ENCODE assay signal across 8 cellular contexts in the genomic region with DNA sequence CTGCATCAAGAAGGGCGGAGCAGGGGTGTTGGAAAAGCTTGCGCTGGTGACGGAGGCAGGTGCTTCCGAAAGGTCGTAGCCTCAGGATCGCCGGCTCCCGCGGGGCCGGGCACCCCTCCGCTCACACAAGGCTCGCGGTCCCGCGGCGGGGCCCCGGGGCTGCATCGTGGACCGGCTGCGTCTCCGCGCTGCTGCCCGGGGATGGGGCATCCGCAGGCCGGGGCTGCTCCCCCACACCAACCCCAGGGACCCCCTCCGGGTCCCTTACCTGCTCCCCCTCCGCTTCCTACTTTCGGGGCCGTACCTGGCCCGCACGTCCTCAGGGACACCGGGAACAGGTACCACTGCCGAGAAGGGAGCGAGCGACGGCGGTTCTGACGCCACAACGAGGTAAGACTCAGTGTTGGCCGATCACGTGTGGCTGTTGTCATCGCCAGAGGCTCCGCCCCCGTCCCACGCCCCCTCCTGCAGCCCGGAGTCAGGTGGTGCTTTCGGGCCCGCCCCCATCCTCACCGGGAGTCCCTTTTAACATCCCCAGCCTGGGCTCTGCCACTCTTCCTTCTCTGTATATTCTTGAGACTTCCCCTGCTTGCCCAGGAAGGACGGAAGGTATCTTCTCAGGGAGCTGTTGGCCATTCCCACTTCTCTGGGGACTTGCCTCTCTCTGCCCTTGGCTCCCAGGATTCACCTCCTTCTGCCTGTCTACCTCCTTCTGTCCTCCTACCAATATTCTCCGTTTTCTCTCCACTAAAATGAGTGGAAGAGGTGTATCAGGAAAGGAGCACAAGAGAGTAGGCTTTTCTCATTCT. TPM values are rescaled to one million over a fixed set of nuclear protein-coding genes. Genes with fewer than 3 reads are reported as not detected.
DNase-seq lines count a peak whose midpoint lies in the region; ATAC-seq and TF ChIP-seq lines count a peak whose summit lies in the region.

Gene BEX2 (minus strand): TSS at position 399 of the 809 bp plus-strand sequence. CDS start 1,014 bp downstream, outside the sequence.

- WGBS in heart right ventricle, 2 donors: 2% methylated on average over 36 to 50 of the region's 51 CpGs
- 8 to 42% methylated on average over 8 to 33 of the region's 51 CpGs for WGBS in tibial nerve, 2 donors

- H3K27me3 ChIP-seq in CD4-positive, alpha-beta T cell (ENCODE audit: control insufficient read depth, insufficient read depth, low read length): no peaks in the 10 kb centered on the region
- H3K27me3 ChIP-seq in heart right ventricle: peaks cover 0 to 75% (median 11%) of the 10 kb centered on the region in 7 donors
- peaks cover 0 to 46% of the 10 kb centered on the region in 2 donors for H3K27me3 ChIP-seq in tibial nerve

- H3K27ac Mint-ChIP-seq in CD4-positive, alpha-beta T cell: peak within 1 kb of the TSS; percentile 71
- peak within 1 kb of the TSS; percentile 76 for H3K27ac Mint-ChIP-seq in activated naive CD4-positive, alpha-beta T cell treated with anti-CD3 and anti-CD28 coated beads, Interleukin-2, amount 50 U/mL, for 24 hours

- peaks cover 5% of the 10 kb centered on the region for H3K36me3 Mint-ChIP-seq in CD4-positive, alpha-beta T cell (ENCODE audit: low read depth)
- peaks cover 2% of the 10 kb centered on the region for H3K36me3 Mint-ChIP-seq in activated naive CD4-positive, alpha-beta T cell treated with anti-CD3 and anti-CD28 coated beads, Interleukin-2, amount 50 U/mL, for 24 hours

- peak; percentile 71 to 84 (median 80) for DNase-seq in CD4-positive, alpha-beta T cell
- DNase-seq in HPDE6-E6E7 (ENCODE audit: extremely low spot score) (peak; percentile 69), RWPE1 (ENCODE audit: low spot score) (peak; percentile 67), heart right ventricle (peak; percentile 7 to 25), posterior cingulate gyrus (peak; percentile 74 to 97 (median 84)), tibial nerve (ENCODE audit: low spot score in 2 of 2) (peak in 1 of 2 donors; percentile 12)

- no peaks in the 10 kb centered on the region for H3K9me3 Mint-ChIP-seq in CD4-positive, alpha-beta T cell
- H3K9me3 Mint-ChIP-seq in activated naive CD4-positive, alpha-beta T cell treated with anti-CD3 and anti-CD28 coated beads, Interleukin-2, amount 50 U/mL, for 24 hours: no peaks in the 10 kb centered on the region

- H3K4me1 Mint-ChIP-seq in CD4-positive, alpha-beta T cell (ENCODE audit: low read depth): no peaks in the 10 kb centered on the region
- H3K4me1 Mint-ChIP-seq in activated naive CD4-positive, alpha-beta T cell treated with anti-CD3 and anti-CD28 coated beads, Interleukin-2, amount 50 U/mL, for 24 hours: peaks cover 9% of the 10 kb centered on the region

- POLR2A ChIA-PET in CD4-positive, alpha-beta T cell (lab: Charles Lee): no interaction called here
- POLR2A ChIA-PET in RWPE1 (lab: Yijun Ruan, JAX; ENCODE audit: low non-redundant PET): interaction anchor here (0.6 kb wide), 1 partner anchor 56 kb away, joined by 3 read pairs; the partner anchor contains the start of gene TCEAL8

- H3K4me3 ChIP-seq in heart right ventricle (peak within 1 kb of the TSS; percentile 9 to 54 (median 44)), tibial nerve (peak within 1 kb of the TSS; percentile 26 to 58 (median 45))

- H3K4me1 ChIP-seq in heart right ventricle (peaks cover 0 to 9% (median 0%) of the 10 kb centered on the region in 9 donors), tibial nerve (peaks cover 0 to 6% (median 0%) of the 10 kb centered on the region in 4 donors)

- H3K9me3 ChIP-seq in CD4-positive, alpha-beta T cell (ENCODE audit: control insufficient read depth, low read length): no peaks in the 10 kb centered on the region
- H3K9me3 ChIP-seq in heart right ventricle (no peaks in the 10 kb centered on the region), tibial nerve (no peaks in the 10 kb centered on the region)

- intact Hi-C loops in CD4-positive, alpha-beta T cell (cut with DNase I, micrococcal nuclease): loop anchor here in 1 of 2 experiments (10.0 kb wide), 1 partner anchor 1376 kb away; the partner anchor contains the start of gene ZMAT1
- intact Hi-C loops in heart right ventricle (cut with DNase I) (no loop called here), posterior cingulate gyrus (cut with DNase I) (no loop called here)

- peak; percentile 99 for ATAC-seq in CD4-positive, alpha-beta T cell (ENCODE audit: poor library complexity)
- peak; percentile 100 for ATAC-seq in GM19455 (IDR thresholded peaks at IDR 0.05; ENCODE audit: unreplicated experiment)
- peak in 4 of 8 donors; percentile 34 to 64 (median 49) for ATAC-seq in heart right ventricle

- H3K27ac ChIP-seq in CD4-positive, alpha-beta T cell (ENCODE audit: low read depth, low read length): peak within 1 kb of the TSS; percentile 59
- H3K27ac ChIP-seq in RWPE1: no peak within 1 kb of the TSS
- H3K27ac ChIP-seq in heart right ventricle: no peak within 1 kb of the TSS
- peak within 1 kb of the TSS in 1 of 4 donors; percentile 47 for H3K27ac ChIP-seq in tibial nerve

- TF ChIP-seq POLR2A in tibial nerve (IDR thresholded peaks at IDR 0.05): peak in 1 of 2 donors; percentile 36

- CTCF ChIA-PET in CD4-positive, alpha-beta T cell (lab: Charles Lee): no interaction called here
- CTCF ChIA-PET in RWPE1 (lab: Yijun Ruan, JAX): interaction anchor here (0.5 kb wide), 1 partner anchor 1515 kb away, joined by 4 read pairs; no protein-coding TSS in a partner anchor

- H3K4me3 Mint-ChIP-seq in CD4-positive, alpha-beta T cell: peak within 1 kb of the TSS; percentile 89
- peak within 1 kb of the TSS; percentile 85 for H3K4me3 Mint-ChIP-seq in activated naive CD4-positive, alpha-beta T cell treated with anti-CD3 and anti-CD28 coated beads, Interleukin-2, amount 50 U/mL, for 24 hours

- H3K27me3 Mint-ChIP-seq in CD4-positive, alpha-beta T cell: no peaks in the 10 kb centered on the region
- H3K27me3 Mint-ChIP-seq in activated naive CD4-positive, alpha-beta T cell treated with anti-CD3 and anti-CD28 coated beads, Interleukin-2, amount 50 U/mL, for 24 hours: no peaks in the 10 kb centered on the region

- no peaks in the 10 kb centered on the region for H3K36me3 ChIP-seq in heart right ventricle
- no peaks in the 10 kb centered on the region for H3K36me3 ChIP-seq in tibial nerve

- no peak for TF ChIP-seq CTCF in CD4-positive, alpha-beta T cell (IDR thresholded peaks at IDR 0.05)
- no peak for TF ChIP-seq CTCF in RWPE1 (conservative IDR thresholded peaks at IDR 0.05; ENCODE audit: low read depth)
- TF ChIP-seq CTCF in heart right ventricle (IDR thresholded peaks at IDR 0.05): no peak
- no peak for TF ChIP-seq CTCF in tibial nerve (IDR thresholded peaks at IDR 0.05)

- peak in 1 of 2 donors; percentile 43 for TF ChIP-seq EP300 in tibial nerve (IDR thresholded peaks at IDR 0.05)

RNA-seq across cellular contexts. Expression of gene BEX2, which starts in this region (rescaled TPM):
- total RNA-seq in CD4-positive, alpha-beta T cell: 10 to 100 TPM; 46.4 to 49.3 TPM
- total RNA-seq in heart right ventricle (1 to 10 TPM in 6 of 10 donors, under 1 TPM in 3, not detected in 1; 0.65 to 5.4 (median 1.9) TPM), tibial nerve (1 to 10 TPM in 2 of 4 donors, under 1 TPM in 1, not detected in 1; 0.87 to 4.8 (median 1.2) TPM)
- 1 to 10 TPM in 1 of 2 donors, under 1 TPM in 1; 0.37 to 3.4 TPM for polyA plus RNA-seq in heart right ventricle

Comparison
In these comparisons a context has a peak if more than half of its experiments do, and no peak if none do; other contexts are left out.
1. RNA of gene BEX2 (total RNA-seq): 46.4 to 49.3 TPM in CD4-positive, alpha-beta T cell; 0.65 to 5.4 TPM in heart right ventricle and 0.87 to 4.8 TPM in tibial nerve; every median in the first group is over 4 times any median in the second.